ENCODE assay signal across 26 cellular contexts in the genomic region with DNA sequence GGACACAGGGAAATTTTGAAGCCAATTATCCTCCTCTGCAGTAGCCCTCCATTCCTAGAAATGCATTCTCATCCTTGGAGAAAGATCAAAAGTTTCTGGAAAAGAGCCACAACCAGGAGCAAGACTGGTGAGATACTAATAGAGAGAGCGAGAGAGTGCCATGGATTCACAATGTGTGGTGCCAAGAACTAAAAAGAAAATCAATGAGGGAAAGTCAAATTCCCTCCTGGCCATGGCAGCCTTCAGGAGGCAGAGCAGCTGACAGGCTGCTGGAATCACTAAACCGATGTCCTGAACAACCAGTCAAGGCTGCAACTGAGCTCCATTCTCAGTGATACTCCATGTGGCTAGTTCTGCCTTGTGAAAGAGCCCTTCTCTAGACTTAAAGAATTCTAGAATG.
"Had no signal": no experiment of that assay in that cellular context is flagged by ENCODE, and none has a peak within 500 bp of the region (broad histone marks: within the 10 kb centered on the region; RNA-seq: fewer than 3 reads in every experiment).

No MANE protein-coding gene starts in this region.

- H3K4me1 Mint-ChIP-seq: activated naive CD8-positive, alpha-beta T cell treated with anti-CD3 and anti-CD28 coated beads, Interleukin-2, amount 10 ng/mL, durations not matched to agents 7 days and 5 days had no signal

- H3K36me3 ChIP-seq: adrenal gland, Peyer's patch, SJCRH30 had no signal

- H3K4me2 ChIP-seq: SK-N-SH had no signal

- H3K9ac ChIP-seq: SK-N-SH had no signal

- H3K27ac Mint-ChIP-seq: activated CD8-positive, alpha-beta memory T cell treated with anti-CD3 and anti-CD28 coated beads, Interleukin-2, amount 10 ng/mL, durations not matched to agents 7 days and 5 days; activated naive CD8-positive, alpha-beta T cell treated with anti-CD3 and anti-CD28 coated beads, Interleukin-2, amount 10 ng/mL, durations not matched to agents 7 days and 5 days; activated T-cell treated with anti-CD3 and anti-CD28 coated beads, Interleukin-2, amount 50 U/mL, for 24 hours; activated T-helper 1 cell treated with anti-CD3 and anti-CD28 coated beads, Interleukin-12 subunit alpha, Interleukin-12 subunit beta, Interleukin-2, Interleukin-4 antibody, amounts not matched to agents 30 ng/mL and 10 ng/mL and 1 ng/mL, durations not matched to agents 14 hours and 24 hours and 36 hours had no signal

- H3K4me3 Mint-ChIP-seq: activated CD8-positive, alpha-beta memory T cell treated with anti-CD3 and anti-CD28 coated beads, Interleukin-2, amount 10 ng/mL, durations not matched to agents 7 days and 5 days; activated naive CD8-positive, alpha-beta T cell treated with anti-CD3 and anti-CD28 coated beads, Interleukin-2, amount 10 ng/mL, durations not matched to agents 7 days and 5 days; activated T-cell treated with anti-CD3 and anti-CD28 coated beads, Interleukin-2, amount 50 U/mL, for 24 hours; activated T-helper 1 cell treated with anti-CD3 and anti-CD28 coated beads, Interleukin-12 subunit alpha, Interleukin-12 subunit beta, Interleukin-2, Interleukin-4 antibody, amounts not matched to agents 30 ng/mL and 10 ng/mL and 1 ng/mL, durations not matched to agents 14 hours and 24 hours and 36 hours had no signal

- H3K4me3 ChIP-seq: adrenal gland, Peyer's patch, SJCRH30 had no signal

- H3K27me3 ChIP-seq: adrenal gland, Peyer's patch, SJCRH30 had no signal

- H3K9me3 ChIP-seq: adrenal gland, Peyer's patch, SK-N-SH had no signal

- H3K9me3 Mint-ChIP-seq: activated T-helper 1 cell treated with anti-CD3 and anti-CD28 coated beads, Interleukin-12 subunit alpha, Interleukin-12 subunit beta, Interleukin-2, Interleukin-4 antibody, amounts not matched to agents 30 ng/mL and 10 ng/mL and 1 ng/mL, durations not matched to agents 14 hours and 24 hours and 36 hours had no signal

- DNase-seq: activated CD4-positive, CD25-positive, alpha-beta regulatory T cell; activated CD8-positive, alpha-beta memory T cell treated with anti-CD3 and anti-CD28 coated beads, Interleukin-2, amount 10 ng/mL, durations not matched to agents 7 days and 5 days; activated gamma-delta T cell treated with Interleukin-2 at 50 U/mL for 16 hours; activated naive CD4-positive, alpha-beta T cell treated with anti-CD3 and anti-CD28 coated beads, Interleukin-2, amount 50 U/mL, for 16 hours; activated naive CD8-positive, alpha-beta T cell treated with anti-CD3 and anti-CD28 coated beads, Interleukin-2, amount 10 ng/mL, durations not matched to agents 7 days and 5 days; activated T-cell treated with anti-CD3 and anti-CD28 coated beads, Interleukin-2, amount 50 U/mL, for 24 hours; adrenal gland; anterior cingulate cortex; Kasumi-1; KBM-7; NCI-H1092; NCI-H1417; NCI-H1694; NCI-H2029; NCI-H2107; NCI-H2171 treated with DMSO at 0.1 percent for 48 hours; NCI-H345; NCI-H524; Peyer's patch; Right ventricle myocardium superior; SJCRH30; SK-N-SH; T-helper 1 cell had no signal

- H3K27ac ChIP-seq: adrenal gland, Peyer's patch, RWPE1, SJCRH30, VCaP had no signal

- H3K27me3 Mint-ChIP-seq: activated CD8-positive, alpha-beta memory T cell treated with anti-CD3 and anti-CD28 coated beads, Interleukin-2, amount 10 ng/mL, durations not matched to agents 7 days and 5 days; activated T-cell treated with anti-CD3 and anti-CD28 coated beads, Interleukin-2, amount 50 U/mL, for 24 hours had no signal

- H3K4me1 ChIP-seq: adrenal gland, Peyer's patch, SJCRH30 had no signal

- H3K36me3 Mint-ChIP-seq: activated CD8-positive, alpha-beta memory T cell treated with anti-CD3 and anti-CD28 coated beads, Interleukin-2, amount 10 ng/mL, durations not matched to agents 7 days and 5 days; activated naive CD8-positive, alpha-beta T cell treated with anti-CD3 and anti-CD28 coated beads, Interleukin-2, amount 10 ng/mL, durations not matched to agents 7 days and 5 days had no signal

- ATAC-seq: activated CD8-positive, alpha-beta memory T cell treated with anti-CD3 and anti-CD28 coated beads, Interleukin-2, amount 10 ng/mL, durations not matched to agents 7 days and 5 days had no signal
